8 cellular contexts compared by ENCODE assay signal in genomic region chr16:89700649-89701424, GRCh38. TPM values are rescaled to one million over a fixed set of nuclear protein-coding genes. Genes with fewer than 3 reads are reported as not detected.
DNase-seq lines count a peak whose midpoint lies in the region; ATAC-seq and TF ChIP-seq lines count a peak whose summit lies in the region.

No MANE protein-coding gene starts in this region.

- H3K9ac ChIP-seq in BLaER1 treated with 17β-estradiol and CSF1 and Interleukin-3, amounts not matched to agents 10 nM and 100 nM: peak overlapping the region; percentile 72 to 86 (median 80)
- H3K9ac ChIP-seq in neuronal stem cell (ENCODE audit: low read depth, low read length, poor library complexity): peak overlapping the region; percentile 91

- H3K4me1 ChIP-seq in BLaER1 treated with 17β-estradiol and CSF1 and Interleukin-3, amounts not matched to agents 10 nM and 100 nM: peaks cover 27 to 54% (median 45%) of the 10 kb centered on the region in 10 experiments
- H3K4me1 ChIP-seq in neuronal stem cell (ENCODE audit: control insufficient read depth in 2 of 2, insufficient read depth in 1 of 2, low read depth in 1 of 2, low read length in 2 of 2): peaks cover 11 to 15% of the 10 kb centered on the region in 2 donors

- peak overlapping the region; percentile 86 for H3K18ac ChIP-seq in neuronal stem cell (ENCODE audit: low read length)

- peak overlapping the region; percentile 98 for H2AFZ ChIP-seq in neuronal stem cell (ENCODE audit: low read length)

- no peak overlapping the region for H2BK120ac ChIP-seq in neuronal stem cell (ENCODE audit: low read depth, low read length)

- TF ChIP-seq CTCF in fibroblast of villous mesenchyme (IDR thresholded peaks at IDR 0.05; ENCODE audit: insufficient read depth, low read depth, low read length): peak; percentile 30

- peaks cover 36 to 52% (median 48%) of the 10 kb centered on the region in 11 experiments; a peak in 21 of 22 replicates for H4K20me1 ChIP-seq in BLaER1 treated with 17β-estradiol and CSF1 and Interleukin-3, amounts not matched to agents 10 nM and 100 nM

- peaks cover 1 to 30% (median 15%) of the 10 kb centered on the region in 11 experiments; a peak in 18 of 22 replicates for H3K36me3 ChIP-seq in BLaER1 treated with 17β-estradiol and CSF1 and Interleukin-3, amounts not matched to agents 10 nM and 100 nM
- H3K36me3 ChIP-seq in neuronal stem cell (replicated peaks in 1 of 2; ENCODE audit: control insufficient read depth in 2 of 2, insufficient read depth in 2 of 2, low read length in 2 of 2): peaks cover 5 to 33% of the 10 kb centered on the region in 2 donors

- H3K27ac ChIP-seq in BLaER1 treated with 17β-estradiol and CSF1 and Interleukin-3, amounts not matched to agents 10 nM and 100 nM: peak overlapping the region; percentile 59 to 77 (median 72)
- no peak overlapping the region for H3K27ac ChIP-seq in neuronal stem cell (replicated peaks; ENCODE audit: low read length)

- no peaks in the 10 kb centered on the region for H3K9me3 ChIP-seq in BLaER1 treated with 17β-estradiol and CSF1 and Interleukin-3, amounts not matched to agents 10 nM and 100 nM (replicated peaks in 1 of 11)
- no peaks in the 10 kb centered on the region for H3K9me3 ChIP-seq in neuronal stem cell (replicated peaks in 1 of 2; ENCODE audit: control insufficient read depth in 2 of 2, insufficient read depth in 1 of 2, low read depth in 1 of 2, low read length in 2 of 2)

- H3K23ac ChIP-seq in neuronal stem cell (ENCODE audit: low read depth, low read length, poor library complexity): peak overlapping the region; percentile 90

- H2BK15ac ChIP-seq in neuronal stem cell (ENCODE audit: low read length): peak overlapping the region; percentile 34

- no peak overlapping the region for H3K4ac ChIP-seq in neuronal stem cell (ENCODE audit: low read length)

- H4K8ac ChIP-seq in neuronal stem cell (ENCODE audit: low read depth, low read length): no peak overlapping the region

- no peak overlapping the region for H2BK12ac ChIP-seq in neuronal stem cell (ENCODE audit: low read length)

- WGBS in neuronal stem cell (ENCODE audit: extremely low coverage in 2 of 2, insufficient read length in 2 of 2, insufficient replicate concordance in 1 of 2), 2 donors: no CpG with 5 or more reads among the region's 78 CpGs

- H4K91ac ChIP-seq in neuronal stem cell (ENCODE audit: low read depth, low read length, poor library complexity): peak overlapping the region; percentile 82

- no peak overlapping the region for H2BK5ac ChIP-seq in neuronal stem cell (ENCODE audit: low read length)

- H3K4me3 ChIP-seq in BLaER1 treated with 17β-estradiol and CSF1 and Interleukin-3, amounts not matched to agents 10 nM and 100 nM: peak overlapping the region; percentile 67 to 80 (median 74)
- H3K4me3 ChIP-seq in fibroblast of villous mesenchyme (ENCODE audit: low read depth, low read length) (peak overlapping the region; percentile 80), neuronal stem cell (ENCODE audit: low read length in 2 of 2) (peak overlapping the region; percentile 88 to 95)

- H3K79me1 ChIP-seq in neuronal stem cell (ENCODE audit: low read depth, low read length): peaks cover 7% of the 10 kb centered on the region

- peak overlapping the region; percentile 2 for H2AK5ac ChIP-seq in neuronal stem cell (ENCODE audit: low read depth, low read length)

- H3K27me3 ChIP-seq in BLaER1 treated with 17β-estradiol and CSF1 and Interleukin-3, amounts not matched to agents 10 nM and 100 nM: no peaks in the 10 kb centered on the region
- peaks cover 0 to 2% (median 0%) of the 10 kb centered on the region in 3 experiments for H3K27me3 ChIP-seq in neuronal stem cell (ENCODE audit: control insufficient read depth in 3 of 3, insufficient read depth in 3 of 3, low read depth in 1 of 3, low read length in 3 of 3)

- peak overlapping the region; percentile 97 for H3K14ac ChIP-seq in neuronal stem cell (ENCODE audit: low read length)

- peak; percentile 47 for DNase-seq in NCI-H460 (ENCODE audit: extremely low read depth, low read depth)
- DNase-seq in activated effector memory CD4-positive, alpha-beta T cell treated with Interleukin-2 at 50 U/mL for 16 hours: peak; percentile 51
- peak; percentile 56 for DNase-seq in fibroblast of villous mesenchyme (ENCODE audit: low read depth)
- DNase-seq in neuronal stem cell (ENCODE audit: low spot score): no peak
- no peak for DNase-seq in OCI-M2 (lab: John Stamatoyannopoulos, UW; ENCODE audit: unreplicated experiment)
- no peak for DNase-seq in GM19238 (ENCODE audit: insufficient read length, low spot score)

- ATAC-seq in GM21423 (IDR thresholded peaks at IDR 0.05; ENCODE audit: unreplicated experiment): peak; percentile 18

- H3K4me2 ChIP-seq in BLaER1 treated with 17β-estradiol and CSF1 and Interleukin-3, amounts not matched to agents 10 nM and 100 nM: peak overlapping the region; percentile 100
- peak overlapping the region; percentile 79 for H3K4me2 ChIP-seq in neuronal stem cell (ENCODE audit: insufficient read depth, low read length, poor library complexity, severe bottlenecking)

RNA-seq across cellular contexts. Expression of gene SPATA2L, which starts 0.7 kb away (rescaled TPM):
- total RNA-seq in NCI-H460 (2014; rRNA removed; shearing (Covaris generic)): 14.4 and 14.9 TPM in 2 replicates
- polyA plus RNA-seq in NCI-H460 (2014; cell fraction: nucleus; rRNA removed): 22.4 and 35.7 TPM in 2 replicates
- total RNA-seq in fibroblast of villous mesenchyme: 9.5 and 12.6 TPM in 2 replicates
- polyA plus RNA-seq in neuronal stem cell (2013, experiment 1 of 2): 5.0 TPM
- 5.5 TPM for polyA plus RNA-seq in neuronal stem cell (2013, experiment 2 of 2)

RNA-seq across cellular contexts. Expression of gene CDK10, which starts 14.3 kb away (rescaled TPM):
- total RNA-seq in NCI-H460 (2014; rRNA removed; shearing (Covaris generic)): 30.2 and 42.3 TPM in 2 replicates
- polyA plus RNA-seq in NCI-H460 (2014; cell fraction: nucleus; rRNA removed): 375 and 387 TPM in 2 replicates
- 35.8 and 51.0 TPM in 2 replicates for total RNA-seq in fibroblast of villous mesenchyme
- 59.5 TPM for polyA plus RNA-seq in neuronal stem cell (2013, experiment 1 of 2)
- 57.9 TPM for polyA plus RNA-seq in neuronal stem cell (2013, experiment 2 of 2)

RNA-seq across cellular contexts. Expression of gene VPS9D1, which starts 19.9 kb away (rescaled TPM):
- 5.7 and 6.3 TPM in 2 replicates for total RNA-seq in NCI-H460 (2014; rRNA removed; shearing (Covaris generic))
- polyA plus RNA-seq in NCI-H460 (2014; cell fraction: nucleus; rRNA removed): 21.8 and 34.4 TPM in 2 replicates
- 9.9 and 11.0 TPM in 2 replicates for total RNA-seq in fibroblast of villous mesenchyme
- 5.9 TPM for polyA plus RNA-seq in neuronal stem cell (2013, experiment 1 of 2)
- 6.0 TPM for polyA plus RNA-seq in neuronal stem cell (2013, experiment 2 of 2)

RNA-seq across cellular contexts. Expression of gene ZNF276, which starts 20.5 kb away (rescaled TPM):
- total RNA-seq in NCI-H460 (2014; rRNA removed; shearing (Covaris generic)): 15.5 and 18.0 TPM in 2 replicates
- polyA plus RNA-seq in NCI-H460 (2014; cell fraction: nucleus; rRNA removed): 131 and 135 TPM in 2 replicates
- total RNA-seq in fibroblast of villous mesenchyme: 11.0 and 15.1 TPM in 2 replicates
- 7.1 TPM for polyA plus RNA-seq in neuronal stem cell (2013, experiment 1 of 2)
- polyA plus RNA-seq in neuronal stem cell (2013, experiment 2 of 2): 7.7 TPM

RNA-seq across cellular contexts. Expression of gene SPATA33, which starts 43.2 kb away (rescaled TPM):
- total RNA-seq in NCI-H460 (2014; rRNA removed; shearing (Covaris generic)): 4.0 and 4.8 TPM in 2 replicates
- polyA plus RNA-seq in NCI-H460 (2014; cell fraction: nucleus; rRNA removed): 15.4 and 16.1 TPM in 2 replicates
- 3.5 and 3.9 TPM in 2 replicates for total RNA-seq in fibroblast of villous mesenchyme
- polyA plus RNA-seq in neuronal stem cell (2013, experiment 1 of 2): 28.9 TPM
- polyA plus RNA-seq in neuronal stem cell (2013, experiment 2 of 2): 29.1 TPM

Comparison
In these comparisons a context has a peak if more than half of its experiments do, and no peak if none do; other contexts are left out.
1. DNase-seq: peak in NCI-H460 (single experiment), activated effector memory CD4-positive, alpha-beta T cell treated with Interleukin-2 at 50 U/mL for 16 hours (single experiment) and fibroblast of villous mesenchyme (single experiment); none in neuronal stem cell (single experiment), OCI-M2 (single experiment) and GM19238 (single experiment).
2. Peak in every context shown above with its lines, with median percentiles within 50 percentile points of each other: H3K4me3 ChIP-seq.